In genomic region chr16:81737885-81738536, GRCh38 we compare ENCODE assay signal across 8 cellular contexts. TPM values are rescaled to one million over a fixed set of nuclear protein-coding genes. Genes with fewer than 3 reads are reported as not detected.
A peak's percentile ranks its signal among the peaks of the same experiment; 100 is the strongest.
DNase-seq lines count a peak whose midpoint lies in the region; ATAC-seq, FAIRE-seq and TF ChIP-seq lines count a peak whose summit lies in the region.

No MANE protein-coding gene starts in this region.

- H3K4me1 Mint-ChIP-seq in T-helper 2 cell treated with Interferon-gamma antibody and Interleukin-4, amounts not matched to agents 5 μg/mL and 100 μg/mL, for 36 hours (ENCODE audit: low read depth): peaks cover 6% of the 10 kb centered on the region

- WGBS in hepatocyte (ENCODE audit: low lambda C conversion rate, missing lambda C conversion rate): 31% methylated on average over 22 of the region's 22 CpGs

- H3K9me3 ChIP-seq in ascending aorta (no peaks in the 10 kb centered on the region), hepatocyte (ENCODE audit: low read depth) (no peaks in the 10 kb centered on the region)

- intact Hi-C loops in ascending aorta (cut with DNase I): loop anchor here (1.0 to 10.0 kb wide), 3 partner anchors 335 to 701 kb away; partner anchors contain the start of gene ATMIN

- no peaks in the 10 kb centered on the region for H3K79me2 ChIP-seq in hepatocyte

- no peak for TF ChIP-seq POLR2A in GM12891 (IDR thresholded peaks at IDR 0.05; ENCODE audit: low read depth, low read length)

- peak overlapping the region; percentile 37 for H2AFZ ChIP-seq in hepatocyte

- H3K27ac Mint-ChIP-seq in T-helper 2 cell treated with Interferon-gamma antibody and Interleukin-4, amounts not matched to agents 5 μg/mL and 100 μg/mL, for 36 hours: no peak overlapping the region

- H4K20me1 ChIP-seq in hepatocyte (ENCODE audit: insufficient read depth, poor library complexity, severe bottlenecking): no peaks in the 10 kb centered on the region

- H3K36me3 ChIP-seq in ascending aorta (no peaks in the 10 kb centered on the region), hepatocyte (replicated peaks; ENCODE audit: insufficient read depth, low read depth) (no peaks in the 10 kb centered on the region)

- H3K4me3 Mint-ChIP-seq in T-helper 2 cell treated with Interferon-gamma antibody and Interleukin-4, amounts not matched to agents 5 μg/mL and 100 μg/mL, for 36 hours: peak overlapping the region; percentile 73

- H3K4me2 ChIP-seq in hepatocyte: peak overlapping the region; percentile 71

- peak overlapping the region; percentile 6 to 38 for H3K4me3 ChIP-seq in ascending aorta
- H3K4me3 ChIP-seq in hepatocyte: no peak overlapping the region
- H3K4me3 ChIP-seq in skeletal muscle cell (ENCODE audit: low read depth, low read length): peak overlapping the region; percentile 31

- H3K27me3 ChIP-seq in ascending aorta: no peaks in the 10 kb centered on the region
- no peaks in the 10 kb centered on the region for H3K27me3 ChIP-seq in hepatocyte

- H3K9me2 ChIP-seq in hepatocyte (replicated peaks; ENCODE audit: insufficient read depth): no peaks in the 10 kb centered on the region

- H3K27me3 Mint-ChIP-seq in T-helper 2 cell treated with Interferon-gamma antibody and Interleukin-4, amounts not matched to agents 5 μg/mL and 100 μg/mL, for 36 hours (ENCODE audit: low read depth): peaks cover 2% of the 10 kb centered on the region

- DNase-seq in GM12891 (ENCODE audit: insufficient read length, low spot score) (peak; percentile 68), NCI-H1694 (lab: John Stamatoyannopoulos, UW) (peak; percentile 70), ascending aorta (ENCODE audit: low spot score in 2 of 2) (peak in 1 of 2 donors; percentile 86), hepatocyte (ENCODE audit: low spot score) (peak; percentile 91), skeletal muscle cell (ENCODE audit: low read depth) (peak; percentile 25), cortex of kidney (lab: John Stamatoyannopoulos, UW) (no peak)
- DNase-seq in T-helper 2 cell treated with Interferon-gamma antibody and Interleukin-4, amounts not matched to agents 5 μg/mL and 100 μg/mL, for 36 hours (ENCODE audit: low spot score): peak; percentile 76

- H3K9me3 Mint-ChIP-seq in T-helper 2 cell treated with Interferon-gamma antibody and Interleukin-4, amounts not matched to agents 5 μg/mL and 100 μg/mL, for 36 hours: no peaks in the 10 kb centered on the region

- no peaks in the 10 kb centered on the region for H3K36me3 Mint-ChIP-seq in T-helper 2 cell treated with Interferon-gamma antibody and Interleukin-4, amounts not matched to agents 5 μg/mL and 100 μg/mL, for 36 hours (ENCODE audit: low read depth)

- FAIRE-seq in GM12891 (lab: Jason Lieb, UNC): peak; percentile 97

- ATAC-seq in HG02852 (IDR thresholded peaks at IDR 0.05; ENCODE audit: unreplicated experiment): peak; percentile 63

- H3K4me1 ChIP-seq in ascending aorta (peaks cover 0 to 4% of the 10 kb centered on the region in 2 donors), hepatocyte (ENCODE audit: insufficient read depth) (no peaks in the 10 kb centered on the region)

- H3K27ac ChIP-seq in ascending aorta (no peak overlapping the region), hepatocyte (peak overlapping the region; percentile 56)

- TF ChIP-seq CTCF in ascending aorta (IDR thresholded peaks at IDR 0.05) (peak; percentile 66 to 72 (median 69)), hepatocyte (IDR thresholded peaks at IDR 0.05; ENCODE audit: poor library complexity) (peak; percentile 85)

TF ChIP-seq in GM12891, 5 proteins besides CTCF, POLR2A, EP300 and RAD21:
- TF ChIP-seq POU2F2 (IDR thresholded peaks at IDR 0.05; ENCODE audit: low read depth, low read length) (peak; percentile 28; the same call in 1 of the 2 replicates), PAX5 (IDR thresholded peaks at IDR 0.05; ENCODE audit: insufficient read depth, low read length, severe bottlenecking) (no peak), TAF1 (IDR thresholded peaks at IDR 0.05; ENCODE audit: low read depth, low read length) (no peak), SPI1 (IDR thresholded peaks at IDR 0.05; ENCODE audit: low read depth, low read length) (peak; percentile 66), POLR2AphosphoS5 (IDR thresholded peaks at IDR 0.05; ENCODE audit: low read depth, low read length) (no peak)

RNA-seq across cellular contexts. Expression of gene PLCG2, which starts 41.1 kb away (rescaled TPM):
- 139 TPM for polyA plus RNA-seq in GM12891 (2012; ENCODE audit: low read depth, missing spikeins)
- 34.2 TPM for total RNA-seq in ascending aorta
- 5.0 and 7.8 TPM in 2 replicates for total RNA-seq in hepatocyte
- polyA plus RNA-seq in hepatocyte: 2.5 and 5.0 TPM in 2 replicates
